ENCODE assay signal across 19 cellular contexts in the genomic region with DNA sequence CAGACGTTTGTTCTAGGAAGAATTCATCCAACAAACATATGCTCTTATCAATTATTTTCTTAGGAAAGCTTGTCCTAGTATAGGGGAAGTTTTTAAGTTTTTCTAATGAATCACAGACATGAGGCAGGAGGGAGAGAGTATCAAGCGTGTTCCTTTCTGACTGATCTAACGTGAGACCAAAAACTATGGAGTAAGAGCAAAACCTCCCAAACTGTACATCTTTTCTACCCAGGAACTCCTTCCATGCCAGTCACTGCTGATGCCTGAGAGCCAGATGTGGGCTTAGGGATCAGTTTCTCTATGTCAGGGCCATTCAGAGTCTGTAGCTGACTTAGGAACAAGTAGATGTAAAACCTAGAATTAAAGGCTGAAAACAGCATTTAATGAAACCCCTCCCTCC. TPM values are rescaled to one million over a fixed set of nuclear protein-coding genes. Genes with fewer than 3 reads are reported as not detected.
DNase-seq lines count a peak whose midpoint lies in the region; ATAC-seq and TF ChIP-seq lines count a peak whose summit lies in the region.
"Had no signal": no experiment of that assay in that cellular context is flagged by ENCODE, and none has a peak within 500 bp of the region (broad histone marks: within the 10 kb centered on the region; RNA-seq: fewer than 3 reads in every experiment).

No MANE protein-coding gene starts in this region.

- no peak overlapping the region for H3K9ac ChIP-seq in fibroblast of lung (ENCODE audit: insufficient read depth, low read length)

- peak overlapping the region; percentile 41 for H3K4me2 ChIP-seq in fibroblast of lung (ENCODE audit: extremely low read depth, insufficient read depth, low read length)

- H3K36me3 ChIP-seq in fibroblast of lung (ENCODE audit: control insufficient read depth, insufficient read depth, low read length) (no peaks in the 10 kb centered on the region), psoas muscle (ENCODE audit: insufficient read depth in 1 of 2, low read depth in 1 of 2) (no peaks in the 10 kb centered on the region), aorta (ENCODE audit: control insufficient read depth in 1 of 2, insufficient read depth in 2 of 2, low read length in 1 of 2) (no peaks in the 10 kb centered on the region)
- H3K36me3 ChIP-seq in effector memory CD4-positive, alpha-beta T cell (ENCODE audit: control insufficient read depth, insufficient read depth, low read length): no peaks in the 10 kb centered on the region

- WGBS in psoas muscle, 3 donors: 64 to 80% (median 68%) methylated on average over 3 of the region's 3 CpGs
- WGBS in aorta, 2 donors: 6 to 9% methylated on average over 3 of the region's 3 CpGs

- no peaks in the 10 kb centered on the region for H4K20me1 ChIP-seq in fibroblast of lung (ENCODE audit: control insufficient read depth, extremely low read depth, insufficient read depth, low read length)

- TF ChIP-seq CTCF in fibroblast of lung (conservative IDR thresholded peaks at IDR 0.05 in 1 of 2, IDR thresholded peaks at IDR 0.05 in 1 of 2; ENCODE audit: low read depth in 1 of 2, low read length in 2 of 2) (no peak), psoas muscle (IDR thresholded peaks at IDR 0.05) (no peak)

- in situ Hi-C loops in ACHN (cut with HindIII; ENCODE audit: low pct_ligation_motif_present, low pct_unique_long_range_greater_than_20kb, low sequenced_read_pairs): no loop called here

- no peaks in the 10 kb centered on the region for H3K79me2 ChIP-seq in fibroblast of lung (ENCODE audit: control insufficient read depth, insufficient read depth, low read length)

- H3K4me3 ChIP-seq in fibroblast of lung (replicated peaks in 1 of 4; ENCODE audit: control extremely low read depth in 1 of 4, insufficient read depth in 1 of 4, low read depth in 3 of 4, low read length in 4 of 4) (no peak overlapping the region), psoas muscle (no peak overlapping the region), aorta (ENCODE audit: low read length in 2 of 2) (no peak overlapping the region)
- no peak overlapping the region for H3K4me3 ChIP-seq in effector memory CD4-positive, alpha-beta T cell (ENCODE audit: insufficient read depth, low read depth, low read length, poor library complexity, severe bottlenecking)
- H3K4me3 ChIP-seq: lung, testis had no signal

- H3K27ac ChIP-seq in fibroblast of lung (ENCODE audit: insufficient read depth, low read length) (peak overlapping the region; percentile 8), psoas muscle (peak overlapping the region; percentile 2), aorta (ENCODE audit: low read depth in 1 of 2, low read length in 2 of 2) (peak overlapping the region; percentile 89 to 97)
- H3K27ac ChIP-seq in effector memory CD4-positive, alpha-beta T cell (ENCODE audit: insufficient read depth, low read length, poor library complexity, severe bottlenecking): no peak overlapping the region
- H3K27ac ChIP-seq: testis had no signal

- H3K9me3 ChIP-seq in fibroblast of lung (ENCODE audit: control insufficient read depth, insufficient read depth, low read depth, low read length) (no peaks in the 10 kb centered on the region), psoas muscle (no peaks in the 10 kb centered on the region), aorta (ENCODE audit: control insufficient read depth, low read length) (no peaks in the 10 kb centered on the region)
- H3K9me3 ChIP-seq in effector memory CD4-positive, alpha-beta T cell (ENCODE audit: control insufficient read depth, low read length): no peaks in the 10 kb centered on the region
- H3K9me3 ChIP-seq: testis had no signal

- DNase-seq in LHCN-M2 (ENCODE audit: low read depth) (peak; percentile 52), fibroblast of lung (ENCODE audit: low read depth in 2 of 2) (peak in 1 of 2 donors; percentile 70), psoas muscle (no peak), aorta (no peak), ACHN (no peak)
- no peak for DNase-seq in effector memory CD4-positive, alpha-beta T cell
- DNase-seq: activated CD4-positive, alpha-beta T cell treated with anti-CD3 and anti-CD28 coated beads, Interleukin-2, amount 10 ng/mL, durations not matched to agents 24 days and 14 days; activated naive CD8-positive, alpha-beta T cell treated with anti-CD3 and anti-CD28 coated beads for 36 hours; CD4-positive, alpha-beta memory T cell; central memory CD4-positive, alpha-beta T cell; DMS79 treated with DMSO at 0.1 percent for 48 hours; endodermal cell; natural killer cell; NCI-H2081 treated with DMSO at 0.1 percent for 48 hours; NCI-H774; testis had no signal

- H3K27me3 ChIP-seq in fibroblast of lung (ENCODE audit: control insufficient read depth, insufficient read depth, low read length) (no peaks in the 10 kb centered on the region), psoas muscle (ENCODE audit: insufficient read depth in 3 of 3, low read length in 2 of 3) (no peaks in the 10 kb centered on the region), aorta (ENCODE audit: control insufficient read depth in 1 of 2, insufficient read depth in 2 of 2, low read length in 1 of 2) (no peaks in the 10 kb centered on the region)
- no peaks in the 10 kb centered on the region for H3K27me3 ChIP-seq in effector memory CD4-positive, alpha-beta T cell (replicated peaks; ENCODE audit: control insufficient read depth, insufficient read depth, low read length, poor library complexity, severe bottlenecking)
- H3K27me3 ChIP-seq: testis had no signal

- no peak overlapping the region for H2AFZ ChIP-seq in fibroblast of lung (ENCODE audit: low read length)

- ATAC-seq in psoas muscle (peak in 3 of 4 donors; percentile 21 to 33 (median 29)), aorta (ENCODE audit: low FRiP score) (peak; percentile 29), GM18867 (IDR thresholded peaks at IDR 0.05; ENCODE audit: unreplicated experiment) (no peak)
- ATAC-seq: natural killer cell had no signal

- H3K4me1 ChIP-seq in fibroblast of lung (ENCODE audit: control insufficient read depth, extremely low read depth, insufficient read depth, low read length) (peaks cover 9% of the 10 kb centered on the region), psoas muscle (peaks cover 8% of the 10 kb centered on the region), aorta (ENCODE audit: control insufficient read depth in 1 of 2, insufficient read depth in 2 of 2, low read length in 2 of 2) (peaks cover 2 to 3% of the 10 kb centered on the region in 2 donors)
- no peaks in the 10 kb centered on the region for H3K4me1 ChIP-seq in effector memory CD4-positive, alpha-beta T cell (ENCODE audit: control insufficient read depth, insufficient read depth, low read length, poor library complexity, severe bottlenecking)
- H3K4me1 ChIP-seq: testis had no signal

- intact Hi-C loops in psoas muscle (cut with DNase I): no loop called here
- intact Hi-C loops in aorta (cut with DNase I): no loop called here

RNA-seq across cellular contexts. Expression of a gene that starts 51.7 kb away (rescaled TPM):
- total RNA-seq in LHCN-M2 (2014; rRNA removed) (9.0 and 13.0 TPM in 2 replicates), fibroblast of lung (36.3 and 56.0 TPM in 2 replicates), psoas muscle (10 to 100 TPM; 35.0 to 65.1 (median 47.3) TPM), aorta (100 to 1,000 TPM; 160 to 278 TPM)
- polyA plus RNA-seq in LHCN-M2 (2012): 2.9 TPM
- polyA plus RNA-seq in fibroblast of lung (29.3 and 46.5 TPM in 2 replicates), psoas muscle (10 to 100 TPM in 1 of 3 donors, 1 to 10 TPM in 2; 5.8 to 17.1 (median 6.1) TPM), aorta (10 to 100 TPM; 10.8 to 17.6 TPM)
- 17.0 and 20.4 TPM in 2 replicates for polyA plus RNA-seq in fibroblast of lung (2012)
- polyA minus RNA-seq in fibroblast of lung (ENCODE audit: low replicate concordance): 69.4 and 157 TPM in 2 replicates
- total RNA-seq: activated CD4-positive, alpha-beta T cell treated with anti-CD3 and anti-CD28 coated beads, Interleukin-2, amount 10 ng/mL, durations not matched to agents 24 days and 14 days; activated naive CD8-positive, alpha-beta T cell treated with anti-CD3 and anti-CD28 coated beads for 36 hours; CD4-positive, alpha-beta memory T cell had no signal
- polyA plus RNA-seq: CD4-positive, alpha-beta memory T cell; IgD-negative memory B cell had no signal
